In genomic region chr19:50427997-50428425, GRCh38 we compare ENCODE assay signal across 8 cellular contexts. TPM values are rescaled to one million over a fixed set of nuclear protein-coding genes. Genes with fewer than 3 reads are reported as not detected.
DNase-seq lines count a peak whose midpoint lies in the region; ATAC-seq, FAIRE-seq and TF ChIP-seq lines count a peak whose summit lies in the region.

No MANE protein-coding gene starts in this region.

- TF ChIP-seq CTCF in OCI-LY7 (conservative IDR thresholded peaks at IDR 0.05; ENCODE audit: low read length): no peak
- TF ChIP-seq CTCF in kidney (IDR thresholded peaks at IDR 0.05; ENCODE audit: borderline replicate concordance, extremely low read depth, insufficient read depth): no peak
- no peak for TF ChIP-seq CTCF in GM20000 (IDR thresholded peaks at IDR 0.05; ENCODE audit: extremely low read depth, missing control alignments)
- no peak for TF ChIP-seq CTCF in WERI-Rb-1 (IDR thresholded peaks at IDR 0.05; ENCODE audit: low read depth, low read length)

- intact Hi-C loops in OCI-LY7 (cut with micrococcal nuclease; ENCODE audit: unreplicated experiment): no loop called here
- intact Hi-C loops in kidney (cut with DNase I): no loop called here

- peak; percentile 60 for DNase-seq in EH (ENCODE audit: low read depth)
- peak; percentile 39 for DNase-seq in OCI-LY7 (ENCODE audit: low spot score)
- DNase-seq in central memory CD8-positive, alpha-beta T cell (ENCODE audit: low spot score in 2 of 2): peak in 1 of 2 donors; percentile 15
- peak; percentile 97 for DNase-seq in kidney
- peak; percentile 39 for DNase-seq in smooth muscle cell of the brain vasculature (ENCODE audit: low read depth, low spot score)
- DNase-seq in GM20000 (ENCODE audit: low spot score): no peak
- DNase-seq in WERI-Rb-1: no peak

- no peaks in the 10 kb centered on the region for H3K79me2 ChIP-seq in OCI-LY7 (ENCODE audit: insufficient read depth, low read depth, low read length)

- H4K20me1 ChIP-seq in OCI-LY7 (ENCODE audit: insufficient read depth, low read length): no peaks in the 10 kb centered on the region

- H3K4me1 Mint-ChIP-seq in central memory CD8-positive, alpha-beta T cell: peaks cover 11% of the 10 kb centered on the region

- CTCF ChIA-PET in OCI-LY7 (lab: Charles Lee; ENCODE audit: unreplicated experiment): no interaction called here

- peak overlapping the region in 1 of 2 donors; percentile 67 for H3K9ac ChIP-seq in kidney (ENCODE audit: low read length in 2 of 2)

- H3K27ac ChIP-seq in OCI-LY7 (ENCODE audit: low read depth, low read length, poor library complexity, severe bottlenecking) (peak overlapping the region; percentile 87), kidney (ENCODE audit: low read depth in 2 of 2, low read length in 2 of 2) (no peak overlapping the region), WERI-Rb-1 (no peak overlapping the region)

- H3K27ac Mint-ChIP-seq in central memory CD8-positive, alpha-beta T cell (ENCODE audit: low read depth): no peak overlapping the region

- H3K4me1 ChIP-seq in OCI-LY7 (ENCODE audit: insufficient read depth, low read length, poor library complexity, severe bottlenecking) (peaks cover 51% of the 10 kb centered on the region), kidney (ENCODE audit: control insufficient read depth in 1 of 2, insufficient read depth in 1 of 2, low read depth in 1 of 2, low read length in 2 of 2) (peaks cover 3 to 7% of the 10 kb centered on the region in 2 donors)

- no peaks in the 10 kb centered on the region for H3K9me3 ChIP-seq in OCI-LY7 (ENCODE audit: low read length)
- H3K9me3 ChIP-seq in kidney (ENCODE audit: control insufficient read depth in 1 of 2, low read length in 2 of 2): no peaks in the 10 kb centered on the region
- no peaks in the 10 kb centered on the region for H3K9me3 ChIP-seq in WERI-Rb-1 (ENCODE audit: severe bottlenecking)

- H3K36me3 ChIP-seq in OCI-LY7 (ENCODE audit: insufficient read depth, low read length) (peaks cover 58% of the 10 kb centered on the region), kidney (ENCODE audit: control insufficient read depth in 1 of 2, insufficient read depth in 2 of 2, low read length in 2 of 2) (no peaks in the 10 kb centered on the region), WERI-Rb-1 (peaks cover 3% of the 10 kb centered on the region; the same call in 1 of the 2 replicates)

- no peak overlapping the region for H3K4me3 Mint-ChIP-seq in central memory CD8-positive, alpha-beta T cell

- H3K4me3 ChIP-seq in OCI-LY7 (ENCODE audit: low read depth, low read length, poor library complexity, severe bottlenecking): no peak overlapping the region
- H3K4me3 ChIP-seq in kidney (ENCODE audit: low read length in 2 of 2): peak overlapping the region in 1 of 2 donors; percentile 35
- H3K4me3 ChIP-seq in WERI-Rb-1 (ENCODE audit: low read depth, low read length): no peak overlapping the region

- no peak overlapping the region for H2AFZ ChIP-seq in OCI-LY7 (ENCODE audit: low read length)

- H3K9me2 ChIP-seq in OCI-LY7 (ENCODE audit: insufficient read depth, low read length): no peaks in the 10 kb centered on the region

- H3K9me3 Mint-ChIP-seq in central memory CD8-positive, alpha-beta T cell: no peaks in the 10 kb centered on the region

- H3K27me3 Mint-ChIP-seq in central memory CD8-positive, alpha-beta T cell: peaks cover 27% of the 10 kb centered on the region

- no TSS peak for BruUV-seq in OCI-LY7 (replicated peaks; lab: Mats Ljungman, UMichigan)

- FAIRE-seq in kidney (lab: Jason Lieb, UNC): no peak

- no peaks in the 10 kb centered on the region for H3K27me3 ChIP-seq in WERI-Rb-1 (ENCODE audit: insufficient read depth, low read depth, severe bottlenecking)

- peak; percentile 9 for ATAC-seq in central memory CD8-positive, alpha-beta T cell (replicated peaks; ENCODE audit: extremely low read depth, poor library complexity, severe bottlenecking)
- no peak for ATAC-seq in GM21367 (IDR thresholded peaks at IDR 0.05; ENCODE audit: unreplicated experiment)

- H3K36me3 Mint-ChIP-seq in central memory CD8-positive, alpha-beta T cell (ENCODE audit: insufficient read depth): peaks cover 9% of the 10 kb centered on the region

- H3K4me2 ChIP-seq in OCI-LY7 (ENCODE audit: low read length): peak overlapping the region; percentile 23

- POLR2A ChIA-PET in OCI-LY7 (lab: Charles Lee): no interaction called here

RNA-seq across cellular contexts. Expression of gene MYBPC2, which starts 4.7 kb away (rescaled TPM):
- 10.6 and 15.4 TPM in 2 replicates for total RNA-seq in OCI-LY7 (2014; rRNA removed; shearing (Covaris generic))
- total RNA-seq in OCI-LY7 (2022) (22.2 and 28.2 TPM in 2 replicates), kidney (0.98 TPM)
- not detected for polyA plus RNA-seq in kidney (ENCODE audit: insufficient read depth, low read depth, low replicate concordance)

RNA-seq across cellular contexts. Expression of gene SPIB, which starts 9.3 kb away (rescaled TPM):
- 122 and 145 TPM in 2 replicates for total RNA-seq in OCI-LY7 (2014; rRNA removed; shearing (Covaris generic))
- 99.4 and 101 TPM in 2 replicates for total RNA-seq in OCI-LY7 (2022)
- total RNA-seq in kidney: 1.1 TPM
- not detected for polyA plus RNA-seq in kidney (ENCODE audit: insufficient read depth, low read depth, low replicate concordance)

RNA-seq across cellular contexts. Expression of gene POLD1, which starts 43.9 kb away (rescaled TPM):
- total RNA-seq in OCI-LY7 (2014; rRNA removed; shearing (Covaris generic)): 147 and 233 TPM in 2 replicates
- total RNA-seq in OCI-LY7 (2022): 119 and 127 TPM in 2 replicates
- 22.1 TPM for total RNA-seq in kidney
- polyA plus RNA-seq in kidney (ENCODE audit: insufficient read depth, low read depth, low replicate concordance): 17.8 TPM

RNA-seq across cellular contexts. Expression of gene EMC10, which starts 48.3 kb away (rescaled TPM):
- total RNA-seq in OCI-LY7 (2014; rRNA removed; shearing (Covaris generic)): 44.4 and 45.2 TPM in 2 replicates
- total RNA-seq in OCI-LY7 (2022): 37.5 and 39.1 TPM in 2 replicates
- total RNA-seq in kidney: 184 TPM
- 199 TPM for polyA plus RNA-seq in kidney (ENCODE audit: insufficient read depth, low read depth, low replicate concordance)

RNA-seq across cellular contexts. Expression of gene GARIN5A, which starts 48.6 kb away (rescaled TPM):
- 0.63 and 0.85 TPM in 2 replicates for total RNA-seq in OCI-LY7 (2014; rRNA removed; shearing (Covaris generic))
- total RNA-seq in OCI-LY7 (2022) (0.59 and 1.00 TPM in 2 replicates), kidney (2.0 TPM)
- 9.0 TPM for polyA plus RNA-seq in kidney (ENCODE audit: insufficient read depth, low read depth, low replicate concordance)

Comparison
In these comparisons a context has a peak if more than half of its experiments do, and no peak if none do; other contexts are left out.
1. DNase-seq: peak in EH (single experiment), OCI-LY7 (single experiment), kidney (single experiment) and smooth muscle cell of the brain vasculature (single experiment); none in GM20000 (single experiment) and WERI-Rb-1 (single experiment).
2. RNA of gene SPIB, which starts 9.3 kb away (total RNA-seq): 99.4 to 145 TPM in OCI-LY7; 1.1 TPM in kidney (single experiment); every median in the first group is over 10 times any median in the second.